Comparison of ENCODE assay signal across 10 cellular contexts in genomic region chr20:50655325-50655880, GRCh38. TPM values are rescaled to one million over a fixed set of nuclear protein-coding genes. Genes with fewer than 3 reads are reported as not detected.
DNase-seq lines count a peak whose midpoint lies in the region; ATAC-seq lines count a peak whose summit lies in the region.
"Had no signal": no experiment of that assay in that cellular context is flagged by ENCODE, and none has a peak within 500 bp of the region (broad histone marks: within the 10 kb centered on the region; RNA-seq: fewer than 3 reads in every experiment).

No MANE protein-coding gene starts in this region.

- H3K36me3 ChIP-seq in BLaER1 (no peaks in the 10 kb centered on the region), SK-N-MC (ENCODE audit: insufficient read depth, low read length) (no peaks in the 10 kb centered on the region)

- no peaks in the 10 kb centered on the region for H3K4me1 Mint-ChIP-seq in activated T-cell treated with anti-CD3 and anti-CD28 coated beads, Interleukin-2, amount 50 U/mL, for 4 hours (ENCODE audit: low read depth)

- H3K4me3 ChIP-seq in BLaER1 (no peak overlapping the region), SK-N-MC (peak overlapping the region; percentile 68)

- no peak overlapping the region for H3K4me3 Mint-ChIP-seq in activated T-cell treated with anti-CD3 and anti-CD28 coated beads, Interleukin-2, amount 50 U/mL, for 4 hours

- intact Hi-C loops in head of caudate nucleus (cut with DNase I) (no loop called here), posterior vena cava (cut with DNase I) (no loop called here)

- H3K27ac ChIP-seq in BLaER1 (peak overlapping the region; percentile 91), SK-N-MC (peak overlapping the region; percentile 85)
- H3K27ac ChIP-seq: RWPE1 had no signal

- H3K9ac ChIP-seq in BLaER1 (peak overlapping the region; percentile 56; the same call in 1 of the 2 replicates), SK-N-MC (ENCODE audit: insufficient read length) (peak overlapping the region; percentile 59)

- peaks cover 95% of the 10 kb centered on the region for H3K4me1 ChIP-seq in BLaER1

- no peak for ATAC-seq in HG03095 (IDR thresholded peaks at IDR 0.05; ENCODE audit: unreplicated experiment)
- ATAC-seq in activated T-cell treated with anti-CD3 and anti-CD28 coated beads, Interleukin-2, amount 50 U/mL, for 4 hours: no peak

- no peaks in the 10 kb centered on the region for H3K36me3 Mint-ChIP-seq in activated T-cell treated with anti-CD3 and anti-CD28 coated beads, Interleukin-2, amount 50 U/mL, for 4 hours (ENCODE audit: insufficient read depth)

- DNase-seq in SK-N-MC (ENCODE audit: low read depth, low spot score) (no peak), head of caudate nucleus (peak in 24 of 42 donors; percentile 7 to 54 (median 32)), posterior vena cava (ENCODE audit: low spot score) (peak; percentile 85), KBM-7 (no peak)
- no peak for DNase-seq in NK-92 treated with Interleukin-12 subunit alpha and Interleukin-12 subunit beta, amount 100 ng/mL, for 24 hours (lab: John Stamatoyannopoulos, UW)
- DNase-seq in activated T-cell treated with anti-CD3 and anti-CD28 coated beads, Interleukin-2, amount 50 U/mL, for 4 hours: no peak

- H3K27me3 ChIP-seq in BLaER1: no peaks in the 10 kb centered on the region

- in situ Hi-C loops in KBM-7 (cut with MboI; ENCODE audit: low pct_unique_long_range_greater_than_20kb, low sequenced_read_pairs): no loop called here

- 0 out of 2 replicates have a peak, but pooled peaks cover 10% of the 10 kb centered on the region for H3K9me3 ChIP-seq in BLaER1
- H3K9me3 ChIP-seq in SK-N-MC (ENCODE audit: low read depth, low read length): no peaks in the 10 kb centered on the region

- no peaks in the 10 kb centered on the region for H4K20me1 ChIP-seq in BLaER1

- peaks cover 12% of the 10 kb centered on the region for H3K27me3 Mint-ChIP-seq in activated T-cell treated with anti-CD3 and anti-CD28 coated beads, Interleukin-2, amount 50 U/mL, for 4 hours (ENCODE audit: low read depth)

- no peaks in the 10 kb centered on the region for H3K9me3 Mint-ChIP-seq in activated T-cell treated with anti-CD3 and anti-CD28 coated beads, Interleukin-2, amount 50 U/mL, for 4 hours
- H3K9me3 Mint-ChIP-seq: activated T-helper 2 cell treated with anti-CD3 and anti-CD28 coated beads, Interferon-gamma antibody, Interleukin-2, Interleukin-4, amounts not matched to agents 10 μg/mL and 5 μg/mL and 100 μg/mL, durations not matched to agents 14 hours and 24 hours and 36 hours had no signal

- peak overlapping the region; percentile 76 for H3K4me2 ChIP-seq in BLaER1

RNA-seq across cellular contexts. Expression of gene RIPOR3, which starts 35.9 kb away (rescaled TPM):
- total RNA-seq in posterior vena cava: 10 to 100 TPM; 10.6 to 11.2 TPM
- total RNA-seq in activated T-cell treated with anti-CD3 and anti-CD28 coated beads, Interleukin-2, amount 50 U/mL, for 4 hours: under 1 TPM; 0.21 to 0.71 (median 0.63) TPM
- total RNA-seq: activated T-helper 2 cell treated with anti-CD3 and anti-CD28 coated beads, Interferon-gamma antibody, Interleukin-2, Interleukin-4, amounts not matched to agents 10 μg/mL and 5 μg/mL and 100 μg/mL, durations not matched to agents 14 hours and 24 hours and 36 hours had no signal

Comparison
In these comparisons a context has a peak if more than half of its experiments do, and no peak if none do; other contexts are left out.
1. DNase-seq: peak in head of caudate nucleus (24 of 42) and posterior vena cava (single experiment); none in SK-N-MC (single experiment), KBM-7 (single experiment), NK-92 treated with Interleukin-12 subunit alpha and Interleukin-12 subunit beta, amount 100 ng/mL, for 24 hours (single experiment) and activated T-cell treated with anti-CD3 and anti-CD28 coated beads, Interleukin-2, amount 50 U/mL, for 4 hours (single experiment).
2. RNA of gene RIPOR3, which starts 35.9 kb away (total RNA-seq): 10.6 to 11.2 TPM in posterior vena cava; 0.21 to 0.71 TPM in activated T-cell treated with anti-CD3 and anti-CD28 coated beads, Interleukin-2, amount 50 U/mL, for 4 hours; every median in the first group is over 4 times any median in the second.